Comparison of ENCODE assay signal across 23 cellular contexts in the genomic region with DNA sequence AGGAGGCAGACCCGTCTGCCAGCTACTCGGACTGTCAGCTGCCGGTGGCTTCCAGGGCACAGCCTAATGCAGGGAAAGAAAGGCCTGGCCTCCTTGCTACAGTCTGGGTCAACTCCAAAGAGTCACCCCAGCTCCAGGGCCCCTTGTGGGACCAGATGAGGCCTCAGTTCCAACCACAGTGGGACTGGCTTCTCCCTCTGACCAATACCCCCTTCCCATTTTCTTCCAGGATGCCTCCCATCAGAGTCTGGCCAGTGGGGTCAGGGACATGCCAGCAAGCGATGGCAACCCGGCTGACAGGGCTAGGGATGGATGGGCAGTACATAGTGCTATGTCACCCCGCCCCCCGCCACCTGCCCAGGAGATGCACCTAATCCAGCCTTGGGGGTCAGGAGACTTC.
"Had no signal": no experiment of that assay in that cellular context is flagged by ENCODE, and none has a peak within 500 bp of the region (broad histone marks: within the 10 kb centered on the region; RNA-seq: fewer than 3 reads in every experiment).

No MANE protein-coding gene starts in this region.

- H3K36me3 ChIP-seq: ascending aorta, breast epithelium, cardiac muscle cell, esophagus muscularis mucosa, gastroesophageal sphincter, WERI-Rb-1 had no signal

- H3K4me1 ChIP-seq: ascending aorta, breast epithelium, gastroesophageal sphincter had no signal

- H3K9me3 ChIP-seq: ascending aorta, breast epithelium, esophagus muscularis mucosa, gastroesophageal sphincter had no signal

- ATAC-seq: activated CD4-positive, CD25-positive, alpha-beta regulatory T cell treated with anti-CD3 and anti-CD28 coated beads, Interleukin-2, amount 50 U/mL, for 24 hours; activated naive CD8-positive, alpha-beta T cell treated with anti-CD3 and anti-CD28 coated beads, Interleukin-2, amount 50 U/mL, for 24 hours; activated T-cell treated with anti-CD3 and anti-CD28 coated beads, Interleukin-2, amount 50 U/mL, for 4 hours; effector memory CD8-positive, alpha-beta T cell; T-helper 17 cell had no signal

- H3K27me3 ChIP-seq: ascending aorta, breast epithelium, cardiac muscle cell, esophagus muscularis mucosa, gastroesophageal sphincter had no signal

- H3K4me3 ChIP-seq: ascending aorta, breast epithelium, cardiac muscle cell, esophagus muscularis mucosa, gastroesophageal sphincter had no signal

- DNase-seq: activated B cell treated with CpG ODN at 0.5 μM for 24 hours; activated CD4-positive, alpha-beta memory T cell treated with anti-CD3 and anti-CD28 coated beads for 36 hours; activated CD4-positive, alpha-beta T cell treated with anti-CD3 and anti-CD28 coated beads, Interleukin-2, amount 10 ng/mL, durations not matched to agents 24 days and 14 days; activated effector memory CD4-positive, alpha-beta T cell treated with anti-CD3 and anti-CD28 coated beads, Interleukin-2, amount 50 U/mL, for 16 hours; activated naive CD4-positive, alpha-beta T cell treated with anti-CD3 and anti-CD28 coated beads for 36 hours; activated naive CD8-positive, alpha-beta T cell treated with anti-CD3 and anti-CD28 coated beads for 36 hours; activated naive CD8-positive, alpha-beta T cell treated with anti-CD3 and anti-CD28 coated beads, Interleukin-2, amount 50 U/mL, for 24 hours; activated T-cell treated with anti-CD3 and anti-CD28 coated beads, Interleukin-2, amount 50 U/mL, for 4 hours; central memory CD4-positive, alpha-beta T cell; cortex of kidney; effector CD4-positive, alpha-beta T cell; effector memory CD8-positive, alpha-beta T cell; erythroblast; T-helper 1 cell; T-helper 17 cell; T1000; WERI-Rb-1 had no signal

- H3K27ac ChIP-seq: ascending aorta, cardiac muscle cell, esophagus muscularis mucosa, gastroesophageal sphincter, WERI-Rb-1 had no signal
